ENCODE assay signal across 8 cellular contexts in the genomic region with DNA sequence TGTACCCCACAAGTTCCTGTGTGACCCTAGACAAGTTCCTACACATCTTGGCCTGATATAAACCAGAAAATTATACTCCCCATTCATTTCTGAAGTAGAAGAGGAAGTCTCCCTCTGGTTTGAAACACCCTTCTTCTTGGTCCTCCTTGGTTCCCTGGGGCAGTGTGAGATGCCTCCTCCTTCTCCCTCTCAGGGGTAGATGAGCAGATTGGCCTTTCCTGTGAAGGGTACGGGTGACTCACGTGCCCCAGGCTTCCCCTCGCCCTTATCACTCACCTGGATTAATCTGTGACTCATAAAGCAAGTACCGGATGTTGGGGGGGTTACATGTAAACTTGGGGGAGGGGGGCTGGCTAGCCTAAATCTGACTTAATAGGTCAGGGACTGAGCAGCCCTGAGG. TPM values are rescaled to one million over a fixed set of nuclear protein-coding genes. Genes with fewer than 3 reads are reported as not detected.
DNase-seq lines count a peak whose midpoint lies in the region; ATAC-seq and TF ChIP-seq lines count a peak whose summit lies in the region.

No MANE protein-coding gene starts in this region.

- H3K9me3 Mint-ChIP-seq in osteocyte (ENCODE audit: unreplicated experiment) = no peaks in the 10 kb centered on the region

- no peak overlapping the region for H3K27ac Mint-ChIP-seq in osteocyte (ENCODE audit: unreplicated experiment)

- DNase-seq in RKO (ENCODE audit: low spot score) = peak; percentile 49
- DNase-seq in activated naive CD4-positive, alpha-beta T cell treated with anti-CD3 and anti-CD28 coated beads, Interleukin-2, amount 50 U/mL, for 16 hours = peak; percentile 70
- peak; percentile 75 for DNase-seq in stimulated activated CD4-positive, alpha-beta T cell treated with anti-CD3 and anti-CD28 coated beads, Interleukin-15, amount 100 ng/mL, for 24 hours
- no peak for DNase-seq in amygdala (lab: John Stamatoyannopoulos, UW)
- DNase-seq in osteocyte (ENCODE audit: extremely low spot score, unreplicated experiment) = no peak

- no peak for TF ChIP-seq CTCF in osteocyte (IDR thresholded peaks at IDR 0.05)

- no peak overlapping the region for H3K4me3 Mint-ChIP-seq in osteocyte (ENCODE audit: unreplicated experiment)

- ATAC-seq in GM18868 (IDR thresholded peaks at IDR 0.05; ENCODE audit: unreplicated experiment) = peak; percentile 60
- no peak for ATAC-seq in HG03460 (IDR thresholded peaks at IDR 0.05; ENCODE audit: unreplicated experiment)
- no peak for ATAC-seq in GM19023 (IDR thresholded peaks at IDR 0.05; ENCODE audit: unreplicated experiment)

- H3K27me3 Mint-ChIP-seq in osteocyte (ENCODE audit: unreplicated experiment) = no peaks in the 10 kb centered on the region

- peaks cover 8% of the 10 kb centered on the region for H3K36me3 Mint-ChIP-seq in osteocyte (ENCODE audit: unreplicated experiment)

- H3K4me1 Mint-ChIP-seq in osteocyte (ENCODE audit: unreplicated experiment) = no peaks in the 10 kb centered on the region

RNA-seq across cellular contexts. Expression of a gene that starts 11.1 kb away (rescaled TPM):
- 0.86 and 1.1 TPM in 2 replicates for total RNA-seq in osteocyte

RNA-seq across cellular contexts. Expression of a gene that starts 15.3 kb away (rescaled TPM):
- total RNA-seq in osteocyte = 34.3 and 34.4 TPM in 2 replicates

RNA-seq across cellular contexts. Expression of a gene that starts 56.1 kb away (rescaled TPM):
- 0.68 TPM in 1 of 2 replicates, not detected in the other for total RNA-seq in osteocyte

Comparison
In these comparisons a context has a peak if more than half of its experiments do, and no peak if none do; other contexts are left out.
1. DNase-seq: peak in RKO (single experiment), activated naive CD4-positive, alpha-beta T cell treated with anti-CD3 and anti-CD28 coated beads, Interleukin-2, amount 50 U/mL, for 16 hours (single experiment) and stimulated activated CD4-positive, alpha-beta T cell treated with anti-CD3 and anti-CD28 coated beads, Interleukin-15, amount 100 ng/mL, for 24 hours (single experiment); none in amygdala (0 of 56) and osteocyte (single experiment).